Comparison of ENCODE assay signal across 10 cellular contexts in the genomic region with DNA sequence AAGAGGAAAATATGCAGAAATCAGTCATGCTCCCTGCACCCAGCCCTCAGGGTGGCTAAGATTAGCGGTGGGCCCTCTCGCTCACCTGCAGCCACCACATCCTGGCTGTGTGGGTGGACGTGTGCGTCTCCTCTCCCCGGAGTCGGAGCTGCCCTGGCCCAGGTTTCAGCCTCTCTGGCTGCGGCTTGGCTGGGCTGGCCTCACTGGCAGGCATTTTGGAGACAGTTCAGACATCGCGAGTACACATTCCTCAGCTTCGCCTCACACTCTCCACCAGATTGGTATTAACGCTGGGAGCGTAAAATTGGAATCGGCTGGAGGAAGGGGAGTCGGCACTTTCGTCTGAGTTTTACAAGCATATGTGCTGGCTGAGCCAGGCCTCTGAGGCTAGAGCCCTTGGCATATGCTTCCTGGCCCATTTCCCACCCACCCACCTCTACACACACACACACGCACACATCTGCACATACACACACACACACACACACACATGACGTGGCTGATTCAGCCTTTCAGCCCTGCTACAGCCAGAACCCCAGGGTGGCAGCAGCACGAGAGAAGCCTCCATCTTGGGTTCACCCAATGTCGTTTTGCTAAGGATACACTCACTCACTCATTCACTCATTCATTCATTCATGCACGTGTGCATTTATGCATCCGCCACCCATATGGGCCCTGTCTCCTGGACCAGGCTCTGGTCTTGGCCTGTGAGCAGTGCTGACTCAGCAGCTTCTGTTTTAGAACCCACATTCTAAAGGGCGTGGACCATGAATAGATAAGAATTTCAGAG. TPM values are rescaled to one million over a fixed set of nuclear protein-coding genes. Genes with fewer than 3 reads are reported as not detected.
A peak's percentile ranks its signal among the peaks of the same experiment; 100 is the strongest.
DNase-seq lines count a peak whose midpoint lies in the region; ATAC-seq and TF ChIP-seq lines count a peak whose summit lies in the region.
"Had no signal": no experiment of that assay in that cellular context is flagged by ENCODE, and none has a peak within 500 bp of the region (broad histone marks: within the 10 kb centered on the region; RNA-seq: fewer than 3 reads in every experiment).

No MANE protein-coding gene starts in this region.

- no peak overlapping the region for H3K4me3 Mint-ChIP-seq in neural crest cell

- no peak for TF ChIP-seq CTCF in astrocyte of the cerebellum (IDR thresholded peaks at IDR 0.05; ENCODE audit: low read depth, low read length, missing control alignments)
- no peak for TF ChIP-seq CTCF in neural crest cell (conservative IDR thresholded peaks at IDR 0.05)

- no peak overlapping the region for H3K4me3 ChIP-seq in astrocyte of the cerebellum (ENCODE audit: low read depth, low read length)
- H3K4me3 ChIP-seq: upper lobe of left lung had no signal

- in situ Hi-C loops in astrocyte of the cerebellum (cut with HindIII; ENCODE audit: low sequenced_read_pairs) = no loop called here

- peak overlapping the region; percentile 71 for H3K27ac Mint-ChIP-seq in neural crest cell (ENCODE audit: unreplicated experiment)

- peaks cover 2% of the 10 kb centered on the region for H3K36me3 Mint-ChIP-seq in neural crest cell (ENCODE audit: low read depth)

- peak; percentile 96 for DNase-seq in astrocyte of the cerebellum (ENCODE audit: low read depth)
- no peak for DNase-seq in neural crest cell (ENCODE audit: low read depth, low spot score)
- DNase-seq in NCI-H1930 (lab: John Stamatoyannopoulos, UW) = no peak
- DNase-seq in T1000 (lab: John Stamatoyannopoulos, UW) = no peak
- DNase-seq in NCI-H526 treated with DMSO at 0.1 percent for 48 hours (lab: John Stamatoyannopoulos, UW) = no peak
- DNase-seq in NCI-H2107 (lab: John Stamatoyannopoulos, UW) = no peak

- no peaks in the 10 kb centered on the region for H3K27me3 Mint-ChIP-seq in neural crest cell (ENCODE audit: low read depth)

- ATAC-seq in GM18868 (IDR thresholded peaks at IDR 0.05; ENCODE audit: unreplicated experiment) (peak; percentile 87), HG03095 (IDR thresholded peaks at IDR 0.05; ENCODE audit: unreplicated experiment) (peak; percentile 80)
- ATAC-seq: Panc1 had no signal

- H3K4me1 Mint-ChIP-seq in neural crest cell = no peaks in the 10 kb centered on the region

- H3K9me3 Mint-ChIP-seq in neural crest cell = no peaks in the 10 kb centered on the region

RNA-seq across cellular contexts. Expression of gene BCAS4, which starts 42.9 kb away (rescaled TPM):
- 7.3 and 9.0 TPM in 2 replicates for total RNA-seq in neural crest cell
